In genomic region chr21:10616535-10616934, GRCh38 we compare ENCODE assay signal across 23 cellular contexts.
"Had no signal": no experiment of that assay in that cellular context is flagged by ENCODE, and none has a peak within 500 bp of the region (broad histone marks: within the 10 kb centered on the region; RNA-seq: fewer than 3 reads in every experiment).

No MANE protein-coding gene starts in this region.

- H3K4me1 ChIP-seq: esophagus muscularis mucosa, foreskin keratinocyte, gastroesophageal sphincter, heart left ventricle, left lung, lower lobe of right lung had no signal

- FAIRE-seq: colon, endothelial cell of umbilical vein, frontal cortex had no signal

- H3K27me3 ChIP-seq: esophagus muscularis mucosa, foreskin keratinocyte, heart left ventricle, hepatocyte, left lung had no signal

- ATAC-seq: foreskin keratinocyte, gastroesophageal sphincter, heart left ventricle, left cardiac atrium, left lung, left ventricle myocardium superior, lower lobe of right lung, mucosa of descending colon had no signal

- H3K27ac ChIP-seq: coronary artery, dorsolateral prefrontal cortex, esophagus muscularis mucosa, foreskin keratinocyte, gastroesophageal sphincter, heart left ventricle, hepatocyte, left lung, lower lobe of right lung had no signal

- H3K4me3 ChIP-seq: coronary artery, dorsolateral prefrontal cortex, esophagus muscularis mucosa, gastroesophageal sphincter, heart left ventricle, hepatocyte, left lung, lower lobe of right lung, mucosa of descending colon had no signal

- H3K36me3 ChIP-seq: esophagus muscularis mucosa, gastroesophageal sphincter, heart left ventricle, left lung, lower lobe of right lung had no signal

- DNase-seq: cerebellar nuclear complex; dermis blood vessel endothelial cell; dorsolateral prefrontal cortex; effector CD4-positive, alpha-beta T cell; effector memory CD4-positive, alpha-beta T cell; foreskin keratinocyte; heart left ventricle; hypothalamus; immature natural killer cell; islet precursor cell; left cardiac atrium; left ventricle myocardium superior; lower lobe of right lung; mesenchymal stem cell; mucosa of descending colon had no signal
